25 cellular contexts compared by ENCODE assay signal in genomic region chr3:119596392-119596791, GRCh38. TPM values are rescaled to one million over a fixed set of nuclear protein-coding genes. Genes with fewer than 3 reads are reported as not detected.
DNase-seq lines count a peak whose midpoint lies in the region; ATAC-seq, FAIRE-seq and TF ChIP-seq lines count a peak whose summit lies in the region.
"Had no signal": no experiment of that assay in that cellular context is flagged by ENCODE, and none has a peak within 500 bp of the region (broad histone marks: within the 10 kb centered on the region; RNA-seq: fewer than 3 reads in every experiment).

No MANE protein-coding gene starts in this region.

- peak overlapping the region; percentile 82 for H3K4me2 ChIP-seq in skeletal muscle satellite cell (ENCODE audit: low read length)

- TF ChIP-seq POLR2A in GM12892 (IDR thresholded peaks at IDR 0.05; ENCODE audit: low read depth, low read length) (no peak), NB4 (IDR thresholded peaks at IDR 0.05; ENCODE audit: extremely low read depth, insufficient read length) (no peak)

- H3K27me3 ChIP-seq in skeletal muscle satellite cell (ENCODE audit: control insufficient read depth, insufficient read depth, low read length), result no peaks in the 10 kb centered on the region
- H3K27me3 ChIP-seq: BE2C had no signal

- no peaks in the 10 kb centered on the region for H3K36me3 ChIP-seq in skeletal muscle satellite cell (ENCODE audit: insufficient read depth, low read length)
- H3K36me3 ChIP-seq: BE2C had no signal

- no peaks in the 10 kb centered on the region for H3K9me3 ChIP-seq in skeletal muscle satellite cell (replicated peaks; ENCODE audit: low read length)
- H3K9me3 ChIP-seq: BE2C, Caco-2 had no signal

- no peak for ATAC-seq in GM21390 (IDR thresholded peaks at IDR 0.05; ENCODE audit: unreplicated experiment)
- ATAC-seq: natural killer cell treated with Interleukin-12 subunit alpha and Interleukin-12 subunit beta and Interleukin-15 and Interleukin-18, amount 100 ng/mL, for 72 hours; stimulated activated naive CD8-positive, alpha-beta T cell treated with anti-CD3 and anti-CD28 coated beads, Interleukin-15, amount 100 ng/mL, for 72 hours had no signal

- peak; percentile 80 for FAIRE-seq in GM12892 (lab: Jason Lieb, UNC)
- FAIRE-seq: small intestine had no signal

- peaks cover 21% of the 10 kb centered on the region for H3K4me1 ChIP-seq in skeletal muscle satellite cell (ENCODE audit: control insufficient read depth, insufficient read depth, low read length)

- DNase-seq in GM12892 (ENCODE audit: insufficient read length) (no peak), NB4 (ENCODE audit: low read depth) (peak; percentile 11), kidney tubule cell (ENCODE audit: low spot score) (peak; percentile 17), T-helper 2 cell (no peak), NCI-H1436 treated with DMSO at 0.1 percent for 48 hours (lab: John Stamatoyannopoulos, UW) (no peak), midbrain (lab: John Stamatoyannopoulos, UW) (no peak)
- DNase-seq: activated CD4-positive, alpha-beta T cell treated with anti-CD3 and anti-CD28 coated beads, Interleukin-2, amount 50 U/mL, for 4 hours; BE2C; Caco-2; dermis blood vessel endothelial cell; EL; Karpas-422; mesendoderm; NCI-H1417 treated with DMSO at 0.1 percent for 48 hours; NCI-H2171 treated with DMSO at 0.1 percent for 48 hours; NCI-H526; posterior cingulate gyrus; small intestine; stimulated activated CD4-positive, alpha-beta T cell treated with anti-CD3 and anti-CD28 coated beads, Interleukin-4, amount 100 ng/mL, for 24 hours; stimulated activated naive CD8-positive, alpha-beta T cell treated with anti-CD3 and anti-CD28 coated beads, Interleukin-15, amount 100 ng/mL, for 72 hours had no signal

- TF ChIP-seq CTCF in NB4 (IDR thresholded peaks at IDR 0.05; ENCODE audit: low read depth, low read length), result no peak

- no peak overlapping the region for H3K4me3 ChIP-seq in NB4 (ENCODE audit: low read depth, low read length)
- no peak overlapping the region for H3K4me3 ChIP-seq in skeletal muscle satellite cell (ENCODE audit: low read length)

- no peak overlapping the region for H3K9ac ChIP-seq in skeletal muscle satellite cell (ENCODE audit: low read depth, low read length)

RNA-seq across cellular contexts. Expression of gene PLA1A, which starts 1.3 kb away (rescaled TPM):
- polyA plus RNA-seq in GM12892 (2012; ENCODE audit: missing spikeins), result 11.6 TPM
- 0.22 TPM in 1 of 2 replicates, not detected in the other for total RNA-seq in skeletal muscle satellite cell (2012; rRNA removed)
- total RNA-seq: endothelial cell of umbilical vein, HT1080 had no signal

RNA-seq across cellular contexts. Expression of gene ADPRH, which starts 17.1 kb away (rescaled TPM):
- polyA plus RNA-seq in GM12892 (2012; ENCODE audit: missing spikeins), result 19.0 TPM
- 1.7 and 2.0 TPM in 2 replicates for total RNA-seq in skeletal muscle satellite cell (2012; rRNA removed)
- total RNA-seq: HT1080 had no signal

RNA-seq across cellular contexts. Expression of gene CD80, which starts 37.0 kb away (rescaled TPM):
- 59.9 TPM for polyA plus RNA-seq in GM12892 (2012; ENCODE audit: missing spikeins)
- 0.44 TPM in 1 of 2 replicates, not detected in the other for total RNA-seq in skeletal muscle satellite cell (2012; rRNA removed)
- total RNA-seq: Caco-2, endothelial cell of umbilical vein, HT1080 had no signal
- polyA plus RNA-seq: endothelial cell of umbilical vein had no signal

Comparison
In these comparisons a context has a peak if more than half of its experiments do, and no peak if none do; other contexts are left out.
1. DNase-seq: peak in NB4 (single experiment) and kidney tubule cell (single experiment); none in GM12892 (single experiment), T-helper 2 cell (0 of 5), NCI-H1436 treated with DMSO at 0.1 percent for 48 hours (single experiment) and midbrain (single experiment).